Comparison of ENCODE assay signal across 21 cellular contexts in genomic region chr5:30871191-30871590, GRCh38.
"Had no signal": no experiment of that assay in that cellular context is flagged by ENCODE, and none has a peak within 500 bp of the region (broad histone marks: within the 10 kb centered on the region; RNA-seq: fewer than 3 reads in every experiment).

No MANE protein-coding gene starts in this region.

- FAIRE-seq: colon, kidney had no signal

- H3K4me3 ChIP-seq: dorsolateral prefrontal cortex, gastrocnemius medialis, heart left ventricle, hepatocyte, left lung, prostate gland, sigmoid colon, suprapubic skin, transverse colon, upper lobe of right lung, uterus had no signal

- DNase-seq: dorsolateral prefrontal cortex; effector CD4-positive, alpha-beta T cell; gastrocnemius medialis; heart left ventricle; kidney; left lung; mammary epithelial cell; mesendoderm; midbrain; naive thymus-derived CD4-positive, alpha-beta T cell; right cardiac atrium; sigmoid colon; stimulated activated naive CD4-positive, alpha-beta T cell; stimulated activated naive CD8-positive, alpha-beta T cell treated with anti-CD3 and anti-CD28 coated beads, Interleukin-15, amount 100 ng/mL, for 72 hours; transverse colon; upper lobe of right lung; uterus had no signal
